1 cellular context compared by ENCODE assay signal in the genomic region with DNA sequence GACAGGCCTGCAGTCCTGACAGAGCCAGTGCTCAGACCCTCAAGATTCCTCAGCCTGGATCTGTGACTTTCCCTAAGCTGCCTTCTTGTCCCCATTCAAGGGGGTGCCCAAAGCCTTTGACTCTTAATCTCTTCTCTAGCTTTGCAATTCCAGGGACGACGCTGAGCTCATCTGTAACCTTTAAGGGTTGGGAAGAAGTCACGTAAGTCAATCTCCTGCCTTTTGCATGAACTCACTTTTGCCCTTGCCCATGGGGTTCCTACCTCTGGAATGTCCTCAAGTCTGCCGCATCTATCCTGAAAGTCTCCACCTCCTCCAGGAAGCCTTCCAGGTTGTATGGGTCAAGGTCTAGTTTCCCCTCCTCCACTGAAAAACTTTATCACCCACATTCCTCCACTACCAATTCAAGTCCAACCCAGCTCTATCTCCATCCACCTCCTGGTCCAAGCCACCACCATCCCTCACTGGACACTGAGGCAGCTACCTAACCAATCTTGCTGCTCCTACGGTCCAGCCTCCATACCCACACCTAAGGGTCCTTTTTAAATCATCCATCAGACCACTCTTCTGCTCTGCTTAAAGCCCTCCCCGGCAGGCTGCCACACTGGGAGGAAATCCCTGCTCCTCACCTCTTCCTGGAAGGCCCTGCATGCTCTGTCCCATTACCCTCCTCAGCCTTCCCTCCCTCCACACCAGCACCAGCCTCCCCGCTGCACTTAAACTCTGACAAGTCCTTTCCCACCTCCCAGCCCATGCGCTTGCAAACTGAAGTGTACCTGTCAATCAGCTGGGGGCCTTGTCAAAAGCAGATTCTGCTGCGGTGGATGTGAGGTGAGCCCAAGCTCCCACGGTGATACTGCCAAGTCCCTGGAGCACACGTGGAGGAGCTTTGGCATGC.
TF ChIP-seq lines count a peak whose summit lies in the region.

No MANE protein-coding gene starts in this region.

TF ChIP-seq in GM12878, 131 proteins besides CTCF, POLR2A, EP300 and RAD21 (continued from another document):
- TF ChIP-seq, protein P1, sequence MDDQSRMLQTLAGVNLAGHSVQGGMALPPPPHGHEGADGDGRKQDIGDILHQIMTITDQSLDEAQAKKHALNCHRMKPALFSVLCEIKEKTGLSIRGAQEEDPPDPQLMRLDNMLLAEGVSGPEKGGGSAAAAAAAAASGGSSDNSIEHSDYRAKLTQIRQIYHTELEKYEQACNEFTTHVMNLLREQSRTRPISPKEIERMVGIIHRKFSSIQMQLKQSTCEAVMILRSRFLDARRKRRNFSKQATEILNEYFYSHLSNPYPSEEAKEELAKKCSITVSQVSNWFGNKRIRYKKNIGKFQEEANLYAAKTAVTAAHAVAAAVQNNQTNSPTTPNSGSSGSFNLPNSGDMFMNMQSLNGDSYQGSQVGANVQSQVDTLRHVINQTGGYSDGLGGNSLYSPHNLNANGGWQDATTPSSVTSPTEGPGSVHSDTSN (IDR thresholded peaks at IDR 0.05; ENCODE audit: insufficient replicate concordance, low read depth, low read length) = peak; percentile 52
- no peak for TF ChIP-seq RELA (IDR thresholded peaks at IDR 0.05; ENCODE audit: borderline replicate concordance, partially characterized antibody)
- TF ChIP-seq, protein P2, sequence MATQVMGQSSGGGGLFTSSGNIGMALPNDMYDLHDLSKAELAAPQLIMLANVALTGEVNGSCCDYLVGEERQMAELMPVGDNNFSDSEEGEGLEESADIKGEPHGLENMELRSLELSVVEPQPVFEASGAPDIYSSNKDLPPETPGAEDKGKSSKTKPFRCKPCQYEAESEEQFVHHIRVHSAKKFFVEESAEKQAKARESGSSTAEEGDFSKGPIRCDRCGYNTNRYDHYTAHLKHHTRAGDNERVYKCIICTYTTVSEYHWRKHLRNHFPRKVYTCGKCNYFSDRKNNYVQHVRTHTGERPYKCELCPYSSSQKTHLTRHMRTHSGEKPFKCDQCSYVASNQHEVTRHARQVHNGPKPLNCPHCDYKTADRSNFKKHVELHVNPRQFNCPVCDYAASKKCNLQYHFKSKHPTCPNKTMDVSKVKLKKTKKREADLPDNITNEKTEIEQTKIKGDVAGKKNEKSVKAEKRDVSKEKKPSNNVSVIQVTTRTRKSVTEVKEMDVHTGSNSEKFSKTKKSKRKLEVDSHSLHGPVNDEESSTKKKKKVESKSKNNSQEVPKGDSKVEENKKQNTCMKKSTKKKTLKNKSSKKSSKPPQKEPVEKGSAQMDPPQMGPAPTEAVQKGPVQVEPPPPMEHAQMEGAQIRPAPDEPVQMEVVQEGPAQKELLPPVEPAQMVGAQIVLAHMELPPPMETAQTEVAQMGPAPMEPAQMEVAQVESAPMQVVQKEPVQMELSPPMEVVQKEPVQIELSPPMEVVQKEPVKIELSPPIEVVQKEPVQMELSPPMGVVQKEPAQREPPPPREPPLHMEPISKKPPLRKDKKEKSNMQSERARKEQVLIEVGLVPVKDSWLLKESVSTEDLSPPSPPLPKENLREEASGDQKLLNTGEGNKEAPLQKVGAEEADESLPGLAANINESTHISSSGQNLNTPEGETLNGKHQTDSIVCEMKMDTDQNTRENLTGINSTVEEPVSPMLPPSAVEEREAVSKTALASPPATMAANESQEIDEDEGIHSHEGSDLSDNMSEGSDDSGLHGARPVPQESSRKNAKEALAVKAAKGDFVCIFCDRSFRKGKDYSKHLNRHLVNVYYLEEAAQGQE (IDR thresholded peaks at IDR 0.05; ENCODE audit: low read depth, low read length) = no peak
- TF ChIP-seq, protein P3, sequence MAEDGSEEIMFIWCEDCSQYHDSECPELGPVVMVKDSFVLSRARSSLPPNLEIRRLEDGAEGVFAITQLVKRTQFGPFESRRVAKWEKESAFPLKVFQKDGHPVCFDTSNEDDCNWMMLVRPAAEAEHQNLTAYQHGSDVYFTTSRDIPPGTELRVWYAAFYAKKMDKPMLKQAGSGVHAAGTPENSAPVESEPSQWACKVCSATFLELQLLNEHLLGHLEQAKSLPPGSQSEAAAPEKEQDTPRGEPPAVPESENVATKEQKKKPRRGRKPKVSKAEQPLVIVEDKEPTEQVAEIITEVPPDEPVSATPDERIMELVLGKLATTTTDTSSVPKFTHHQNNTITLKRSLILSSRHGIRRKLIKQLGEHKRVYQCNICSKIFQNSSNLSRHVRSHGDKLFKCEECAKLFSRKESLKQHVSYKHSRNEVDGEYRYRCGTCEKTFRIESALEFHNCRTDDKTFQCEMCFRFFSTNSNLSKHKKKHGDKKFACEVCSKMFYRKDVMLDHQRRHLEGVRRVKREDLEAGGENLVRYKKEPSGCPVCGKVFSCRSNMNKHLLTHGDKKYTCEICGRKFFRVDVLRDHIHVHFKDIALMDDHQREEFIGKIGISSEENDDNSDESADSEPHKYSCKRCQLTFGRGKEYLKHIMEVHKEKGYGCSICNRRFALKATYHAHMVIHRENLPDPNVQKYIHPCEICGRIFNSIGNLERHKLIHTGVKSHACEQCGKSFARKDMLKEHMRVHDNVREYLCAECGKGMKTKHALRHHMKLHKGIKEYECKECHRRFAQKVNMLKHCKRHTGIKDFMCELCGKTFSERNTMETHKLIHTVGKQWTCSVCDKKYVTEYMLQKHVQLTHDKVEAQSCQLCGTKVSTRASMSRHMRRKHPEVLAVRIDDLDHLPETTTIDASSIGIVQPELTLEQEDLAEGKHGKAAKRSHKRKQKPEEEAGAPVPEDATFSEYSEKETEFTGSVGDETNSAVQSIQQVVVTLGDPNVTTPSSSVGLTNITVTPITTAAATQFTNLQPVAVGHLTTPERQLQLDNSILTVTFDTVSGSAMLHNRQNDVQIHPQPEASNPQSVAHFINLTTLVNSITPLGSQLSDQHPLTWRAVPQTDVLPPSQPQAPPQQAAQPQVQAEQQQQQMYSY (CRISPR knock-in tag; IDR thresholded peaks at IDR 0.05) = no peak
- TF ChIP-seq, protein P4, sequence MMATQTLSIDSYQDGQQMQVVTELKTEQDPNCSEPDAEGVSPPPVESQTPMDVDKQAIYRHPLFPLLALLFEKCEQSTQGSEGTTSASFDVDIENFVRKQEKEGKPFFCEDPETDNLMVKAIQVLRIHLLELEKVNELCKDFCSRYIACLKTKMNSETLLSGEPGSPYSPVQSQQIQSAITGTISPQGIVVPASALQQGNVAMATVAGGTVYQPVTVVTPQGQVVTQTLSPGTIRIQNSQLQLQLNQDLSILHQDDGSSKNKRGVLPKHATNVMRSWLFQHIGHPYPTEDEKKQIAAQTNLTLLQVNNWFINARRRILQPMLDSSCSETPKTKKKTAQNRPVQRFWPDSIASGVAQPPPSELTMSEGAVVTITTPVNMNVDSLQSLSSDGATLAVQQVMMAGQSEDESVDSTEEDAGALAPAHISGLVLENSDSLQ (IDR thresholded peaks at IDR 0.05) = peak; percentile 57
- TF ChIP-seq ZNF24 (IDR thresholded peaks at IDR 0.05) = no peak
- TF ChIP-seq, protein P5, sequence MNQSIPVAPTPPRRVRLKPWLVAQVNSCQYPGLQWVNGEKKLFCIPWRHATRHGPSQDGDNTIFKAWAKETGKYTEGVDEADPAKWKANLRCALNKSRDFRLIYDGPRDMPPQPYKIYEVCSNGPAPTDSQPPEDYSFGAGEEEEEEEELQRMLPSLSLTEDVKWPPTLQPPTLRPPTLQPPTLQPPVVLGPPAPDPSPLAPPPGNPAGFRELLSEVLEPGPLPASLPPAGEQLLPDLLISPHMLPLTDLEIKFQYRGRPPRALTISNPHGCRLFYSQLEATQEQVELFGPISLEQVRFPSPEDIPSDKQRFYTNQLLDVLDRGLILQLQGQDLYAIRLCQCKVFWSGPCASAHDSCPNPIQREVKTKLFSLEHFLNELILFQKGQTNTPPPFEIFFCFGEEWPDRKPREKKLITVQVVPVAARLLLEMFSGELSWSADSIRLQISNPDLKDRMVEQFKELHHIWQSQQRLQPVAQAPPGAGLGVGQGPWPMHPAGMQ (IDR thresholded peaks at IDR 0.05; ENCODE audit: borderline replicate concordance) = no peak
- no peak for TF ChIP-seq SMAD5 (IDR thresholded peaks at IDR 0.05; ENCODE audit: low read depth)
- TF ChIP-seq, protein P6, sequence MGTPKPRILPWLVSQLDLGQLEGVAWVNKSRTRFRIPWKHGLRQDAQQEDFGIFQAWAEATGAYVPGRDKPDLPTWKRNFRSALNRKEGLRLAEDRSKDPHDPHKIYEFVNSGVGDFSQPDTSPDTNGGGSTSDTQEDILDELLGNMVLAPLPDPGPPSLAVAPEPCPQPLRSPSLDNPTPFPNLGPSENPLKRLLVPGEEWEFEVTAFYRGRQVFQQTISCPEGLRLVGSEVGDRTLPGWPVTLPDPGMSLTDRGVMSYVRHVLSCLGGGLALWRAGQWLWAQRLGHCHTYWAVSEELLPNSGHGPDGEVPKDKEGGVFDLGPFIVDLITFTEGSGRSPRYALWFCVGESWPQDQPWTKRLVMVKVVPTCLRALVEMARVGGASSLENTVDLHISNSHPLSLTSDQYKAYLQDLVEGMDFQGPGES (IDR thresholded peaks at IDR 0.05) = no peak
- TF ChIP-seq ZNF384 (IDR thresholded peaks at IDR 0.05; ENCODE audit: borderline replicate concordance, low read depth, low read length) = no peak
